In genomic region chr1:16894338-16894737, GRCh38 we compare ENCODE assay signal across 1 cellular context.
TF ChIP-seq lines count a peak whose summit lies in the region.
"Not testable (repeated sequence)": the region's sequence is repeated elsewhere in the genome, so short reads cannot be mapped to it uniquely, and the experiment has no call there.

No MANE protein-coding gene starts in this region.

TF ChIP-seq in K562, 482 proteins besides CTCF, POLR2A, EP300 and RAD21:
- TF ChIP-seq MAFG (tag; conservative IDR thresholded peaks at IDR 0.05) (peak; percentile 92), NFE2L1 (tag; IDR thresholded peaks at IDR 0.05; ENCODE audit: borderline replicate concordance, low read depth) (peak; percentile 68; the same call in 1 of the 2 replicates), KDM1A (IDR thresholded peaks at IDR 0.05) (peak in 1 of 2 experiments; percentile 19; a peak in 1 of 4 replicates), MAFF (IDR thresholded peaks at IDR 0.05; ENCODE audit: low read length) (peak; percentile 59), PKNOX1 (IDR thresholded peaks at IDR 0.05) (peak; percentile 59), TGIF2 (CRISPR knock-in tag; IDR thresholded peaks at IDR 0.05) (0 out of 2 replicates have a peak, but pooled peaks have one; percentile 26), MAFK (IDR thresholded peaks at IDR 0.05; ENCODE audit: low read length) (peak; percentile 52), C11orf30 (IDR thresholded peaks at IDR 0.05; ENCODE audit: low read depth) (peak; percentile 90), MEIS2 (IDR thresholded peaks at IDR 0.05; ENCODE audit: partially characterized antibody) (peak; percentile 82), PBX2 (tag; conservative IDR thresholded peaks at IDR 0.05; ENCODE audit: low read depth) (peak; percentile 78), ZNF316 (IDR thresholded peaks at IDR 0.05) (peak; percentile 96), NFE2 (IDR thresholded peaks at IDR 0.05; ENCODE audit: low read depth) (peak; percentile 67)
- TF ChIP-seq PBX2 (CRISPR knock-in tag; IDR thresholded peaks at IDR 0.05; ENCODE audit: low read depth) = not testable (repeated sequence)
